8 cellular contexts compared by ENCODE assay signal in genomic region chr4:102760645-102761477, GRCh38. TPM values are rescaled to one million over a fixed set of nuclear protein-coding genes. Genes with fewer than 3 reads are reported as not detected.
A peak's percentile ranks its signal among the peaks of the same experiment; 100 is the strongest.
DNase-seq lines count a peak whose midpoint lies in the region; ATAC-seq and TF ChIP-seq lines count a peak whose summit lies in the region.

MANBA (minus strand) TSS chr4:102760968; CDS start chr4:102760894, 74 bp downstream.

- H3K4me1 ChIP-seq in adipocyte (ENCODE audit: control insufficient read depth, insufficient read depth, low read length) = peaks cover 10% of the 10 kb centered on the region
- peaks cover 3 to 32% (median 17%) of the 10 kb centered on the region in 4 donors for H3K4me1 ChIP-seq in upper lobe of left lung

- H3K27ac Mint-ChIP-seq in progenitor cell of endocrine pancreas = peak within 1 kb of the TSS; percentile 98

- H3K27me3 ChIP-seq in adipocyte (replicated peaks; ENCODE audit: control insufficient read depth, insufficient read depth, low read length) = no peaks in the 10 kb centered on the region
- H3K27me3 ChIP-seq in upper lobe of left lung = no peaks in the 10 kb centered on the region

- in situ Hi-C loops in GM13977 (cut with MboI; ENCODE audit: low pct_unique_long_range_greater_than_20kb, low sequenced_read_pairs, unreplicated experiment) = no loop called here

- peak in 3 of 4 donors; percentile 73 to 93 (median 80) for TF ChIP-seq POLR2A in upper lobe of left lung (IDR thresholded peaks at IDR 0.05)

- H3K36me3 Mint-ChIP-seq in progenitor cell of endocrine pancreas (ENCODE audit: insufficient read depth) = peaks cover 3% of the 10 kb centered on the region

- DNase-seq in GM13977 (ENCODE audit: low spot score) = peak; percentile 95
- peak; percentile 77 to 91 (median 88) for DNase-seq in NCI-H1417 (lab: John Stamatoyannopoulos, UW)
- peak; percentile 77 for DNase-seq in T follicular helper cell (ENCODE audit: low read depth)
- peak; percentile 93 for DNase-seq in adipocyte (ENCODE audit: low read depth)
- peak; percentile 87 for DNase-seq in left cardiac atrium
- DNase-seq in progenitor cell of endocrine pancreas (ENCODE audit: low spot score, unreplicated experiment) = peak; percentile 63
- peak; percentile 91 to 97 for DNase-seq in upper lobe of left lung

- H3K4me3 Mint-ChIP-seq in progenitor cell of endocrine pancreas (ENCODE audit: low read depth) = peak within 1 kb of the TSS; percentile 94

- peak; percentile 93 for ATAC-seq in HG02798 (IDR thresholded peaks at IDR 0.05; ENCODE audit: poor library complexity, unreplicated experiment)
- peak; percentile 98 to 99 for ATAC-seq in left cardiac atrium
- ATAC-seq in upper lobe of left lung (ENCODE audit: low FRiP score in 2 of 2) = peak; percentile 98

- H3K9me3 Mint-ChIP-seq in progenitor cell of endocrine pancreas (ENCODE audit: low read depth) = no peaks in the 10 kb centered on the region

- WGBS in upper lobe of left lung, 2 donors = 0% methylated on average over 12 to 64 of the region's 68 CpGs

- H3K9me3 ChIP-seq in adipocyte (ENCODE audit: control insufficient read depth, low read length) (no peaks in the 10 kb centered on the region), upper lobe of left lung (no peaks in the 10 kb centered on the region)

- peaks cover 27% of the 10 kb centered on the region for H3K4me1 Mint-ChIP-seq in progenitor cell of endocrine pancreas (ENCODE audit: low read depth)

- peak within 1 kb of the TSS; percentile 85 for H3K9ac ChIP-seq in adipocyte (ENCODE audit: low read length)

- intact Hi-C loops in left cardiac atrium (cut with DNase I) = no loop called here

- H3K36me3 ChIP-seq in adipocyte (ENCODE audit: control insufficient read depth, insufficient read depth, low read length, severe bottlenecking) = no peaks in the 10 kb centered on the region
- no peaks in the 10 kb centered on the region for H3K36me3 ChIP-seq in upper lobe of left lung

- H3K27ac ChIP-seq in upper lobe of left lung = peak within 1 kb of the TSS; percentile 91 to 96 (median 92)

- peak in 1 of 4 donors; percentile 27 for TF ChIP-seq EP300 in upper lobe of left lung (IDR thresholded peaks at IDR 0.05)

- peak within 1 kb of the TSS; percentile 89 for H3K4me3 ChIP-seq in adipocyte (ENCODE audit: low read length)
- peak within 1 kb of the TSS; percentile 68 to 88 (median 71) for H3K4me3 ChIP-seq in upper lobe of left lung

- H3K27me3 Mint-ChIP-seq in progenitor cell of endocrine pancreas = peaks cover 5% of the 10 kb centered on the region

- no peak for TF ChIP-seq CTCF in GM13977 (IDR thresholded peaks at IDR 0.05; ENCODE audit: extremely low read depth, insufficient read depth, missing control alignments)
- TF ChIP-seq CTCF in progenitor cell of endocrine pancreas (IDR thresholded peaks at IDR 0.05; ENCODE audit: unreplicated experiment) = no peak
- no peak for TF ChIP-seq CTCF in upper lobe of left lung (IDR thresholded peaks at IDR 0.05)

RNA-seq across cellular contexts. Expression of gene MANBA, which starts in this region (rescaled TPM):
- 10 to 100 TPM; 22.2 to 26.8 TPM for total RNA-seq in left cardiac atrium
- 48.9 and 49.7 TPM in 2 replicates for total RNA-seq in progenitor cell of endocrine pancreas
- total RNA-seq in upper lobe of left lung = 100 to 1,000 TPM in 2 of 6 donors, 10 to 100 TPM in 4; 47.6 to 152 (median 59.3) TPM

Comparison
In these comparisons a context has a peak if more than half of its experiments do, and no peak if none do; other contexts are left out.
1. Peak in every context shown above with its lines: DNase-seq, ATAC-seq, H3K4me3 ChIP-seq and H3K27ac ChIP-seq.